16 cellular contexts compared by ENCODE assay signal in the genomic region with DNA sequence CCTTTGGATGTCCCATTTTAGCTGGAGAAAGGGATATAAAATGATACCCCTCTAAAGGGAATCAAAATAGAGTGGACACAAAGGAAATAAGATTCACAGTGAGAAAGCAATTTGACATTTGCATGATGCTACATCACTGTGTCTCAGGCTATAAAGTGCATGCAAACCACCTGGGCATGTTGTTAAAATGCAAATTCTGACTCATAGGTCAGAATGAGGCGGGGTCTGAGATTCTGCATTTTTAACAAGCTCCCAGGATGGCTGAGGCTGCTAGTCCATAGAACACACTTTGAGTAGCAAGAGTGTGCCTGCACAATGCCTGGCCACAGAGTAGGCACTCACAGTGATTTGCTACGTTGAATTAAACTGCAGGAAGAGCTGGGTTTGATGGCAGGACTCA. TPM values are rescaled to one million over a fixed set of nuclear protein-coding genes. Genes with fewer than 3 reads are reported as not detected.
A peak's percentile ranks its signal among the peaks of the same experiment; 100 is the strongest.
DNase-seq lines count a peak whose midpoint lies in the region; ATAC-seq and TF ChIP-seq lines count a peak whose summit lies in the region.
"Had no signal": no experiment of that assay in that cellular context is flagged by ENCODE, and none has a peak within 500 bp of the region (broad histone marks: within the 10 kb centered on the region; RNA-seq: fewer than 3 reads in every experiment).

No MANE protein-coding gene starts in this region.

- no peak for ATAC-seq in activated CD8-positive, alpha-beta T cell treated with anti-CD3 and anti-CD28 coated beads for 36 hours
- no peak for ATAC-seq in activated CD8-positive, alpha-beta T cell treated with anti-CD3 and anti-CD28 coated beads, Interleukin-2, amount 10 ng/mL, durations not matched to agents 7 days and 5 days
- no peak for ATAC-seq in Right ventricle myocardium superior (ENCODE audit: poor library complexity)

- H3K27ac ChIP-seq in cingulate gyrus (ENCODE audit: low read depth, low read length) = peak overlapping the region; percentile 76
- H3K27ac ChIP-seq: BLaER1 treated with 17β-estradiol and CSF1 and Interleukin-3, amounts not matched to agents 10 nM and 100 nM; GM23248 had no signal

- H3K36me3 Mint-ChIP-seq in activated CD8-positive, alpha-beta T cell treated with anti-CD3 and anti-CD28 coated beads for 36 hours (ENCODE audit: low read depth) = no peaks in the 10 kb centered on the region
- no peaks in the 10 kb centered on the region for H3K36me3 Mint-ChIP-seq in activated CD8-positive, alpha-beta T cell treated with anti-CD3 and anti-CD28 coated beads, Interleukin-2, amount 10 ng/mL, durations not matched to agents 7 days and 5 days (ENCODE audit: low read depth)
- H3K36me3 Mint-ChIP-seq: CD8-positive, alpha-beta memory T cell had no signal

- DNase-seq in activated CD8-positive, alpha-beta T cell treated with anti-CD3 and anti-CD28 coated beads for 36 hours = peak; percentile 9
- DNase-seq in activated CD8-positive, alpha-beta T cell treated with anti-CD3 and anti-CD28 coated beads, Interleukin-2, amount 10 ng/mL, durations not matched to agents 7 days and 5 days = no peak
- peak; percentile 24 for DNase-seq in NAMALWA (ENCODE audit: low spot score)
- DNase-seq in NCI-H526 treated with DMSO at 0.1 percent for 48 hours (lab: John Stamatoyannopoulos, UW) = peak; percentile 81
- no peak for DNase-seq in DMS114 treated with DMSO at 0.1 percent for 48 hours (lab: John Stamatoyannopoulos, UW; ENCODE audit: unreplicated experiment)
- DNase-seq in Right ventricle myocardium superior = no peak
- no peak for DNase-seq in activated CD8-positive, alpha-beta memory T cell treated with anti-CD3 and anti-CD28 coated beads, Interleukin-2, amount 50 U/mL, for 48 hours
- DNase-seq: CD8-positive, alpha-beta memory T cell; COR-L47; DMS 273 treated with DMSO at 0.1 percent for 48 hours; GM23248; HCEC 1CT had no signal

- CTCF ChIA-PET in activated CD8-positive, alpha-beta T cell treated with anti-CD3 and anti-CD28 coated beads for 36 hours (lab: Charles Lee) = interaction anchor here (2.7 kb wide), 1 partner anchor 36 kb away, joined by 8 read pairs; no protein-coding TSS in a partner anchor
- CTCF ChIA-PET in activated CD8-positive, alpha-beta T cell treated with anti-CD3 and anti-CD28 coated beads, Interleukin-2, amount 10 ng/mL, durations not matched to agents 7 days and 5 days (lab: Charles Lee) = no interaction called here

- no peak overlapping the region for H3K27ac Mint-ChIP-seq in activated CD8-positive, alpha-beta T cell treated with anti-CD3 and anti-CD28 coated beads for 36 hours
- H3K27ac Mint-ChIP-seq in activated CD8-positive, alpha-beta T cell treated with anti-CD3 and anti-CD28 coated beads, Interleukin-2, amount 10 ng/mL, durations not matched to agents 7 days and 5 days = no peak overlapping the region
- H3K27ac Mint-ChIP-seq: B cell; CD8-positive, alpha-beta memory T cell had no signal

- intact Hi-C loops in activated CD8-positive, alpha-beta T cell treated with anti-CD3 and anti-CD28 coated beads for 36 hours (cut with micrococcal nuclease) = no loop called here
- intact Hi-C loops in Right ventricle myocardium superior (cut with DNase I) = no loop called here

- H3K9me3 Mint-ChIP-seq in activated CD8-positive, alpha-beta T cell treated with anti-CD3 and anti-CD28 coated beads for 36 hours = no peaks in the 10 kb centered on the region
- no peaks in the 10 kb centered on the region for H3K9me3 Mint-ChIP-seq in activated CD8-positive, alpha-beta T cell treated with anti-CD3 and anti-CD28 coated beads, Interleukin-2, amount 10 ng/mL, durations not matched to agents 7 days and 5 days (ENCODE audit: insufficient read depth)
- H3K9me3 Mint-ChIP-seq: CD8-positive, alpha-beta memory T cell had no signal

- H3K4me3 Mint-ChIP-seq in activated CD8-positive, alpha-beta T cell treated with anti-CD3 and anti-CD28 coated beads for 36 hours = no peak overlapping the region
- no peak overlapping the region for H3K4me3 Mint-ChIP-seq in activated CD8-positive, alpha-beta T cell treated with anti-CD3 and anti-CD28 coated beads, Interleukin-2, amount 10 ng/mL, durations not matched to agents 7 days and 5 days
- H3K4me3 Mint-ChIP-seq: B cell; CD8-positive, alpha-beta memory T cell had no signal

- no peak for TF ChIP-seq CTCF in activated CD8-positive, alpha-beta T cell treated with anti-CD3 and anti-CD28 coated beads for 36 hours (IDR thresholded peaks at IDR 0.05)

- no peaks in the 10 kb centered on the region for H3K4me1 Mint-ChIP-seq in activated CD8-positive, alpha-beta T cell treated with anti-CD3 and anti-CD28 coated beads for 36 hours (ENCODE audit: low read depth)
- no peaks in the 10 kb centered on the region for H3K4me1 Mint-ChIP-seq in activated CD8-positive, alpha-beta T cell treated with anti-CD3 and anti-CD28 coated beads, Interleukin-2, amount 10 ng/mL, durations not matched to agents 7 days and 5 days (ENCODE audit: low read depth)
- H3K4me1 Mint-ChIP-seq: B cell; CD8-positive, alpha-beta memory T cell had no signal

- POLR2A ChIA-PET in activated CD8-positive, alpha-beta T cell treated with anti-CD3 and anti-CD28 coated beads for 36 hours (lab: Charles Lee) = no interaction called here
- POLR2A ChIA-PET in activated CD8-positive, alpha-beta T cell treated with anti-CD3 and anti-CD28 coated beads, Interleukin-2, amount 10 ng/mL, durations not matched to agents 7 days and 5 days (lab: Charles Lee) = no interaction called here

- peaks cover 2% of the 10 kb centered on the region for H3K27me3 Mint-ChIP-seq in activated CD8-positive, alpha-beta T cell treated with anti-CD3 and anti-CD28 coated beads for 36 hours
- H3K27me3 Mint-ChIP-seq in activated CD8-positive, alpha-beta T cell treated with anti-CD3 and anti-CD28 coated beads, Interleukin-2, amount 10 ng/mL, durations not matched to agents 7 days and 5 days (ENCODE audit: low read depth) = peaks cover 18% of the 10 kb centered on the region

RNA-seq across cellular contexts. Expression of gene NTRK3, which starts 48.2 kb away (rescaled TPM):
- not detected for total RNA-seq in activated CD8-positive, alpha-beta T cell treated with anti-CD3 and anti-CD28 coated beads for 36 hours
- total RNA-seq in activated CD8-positive, alpha-beta T cell treated with anti-CD3 and anti-CD28 coated beads, Interleukin-2, amount 10 ng/mL, durations not matched to agents 7 days and 5 days = not detected
- 3.2 TPM for total RNA-seq in Right ventricle myocardium superior
- total RNA-seq: A172, B cell, GM23248 had no signal

Comparison
In these comparisons a context has a peak if more than half of its experiments do, and no peak if none do; other contexts are left out.
1. DNase-seq: peak in activated CD8-positive, alpha-beta T cell treated with anti-CD3 and anti-CD28 coated beads for 36 hours (single experiment), NAMALWA (single experiment) and NCI-H526 treated with DMSO at 0.1 percent for 48 hours (single experiment); none in activated CD8-positive, alpha-beta T cell treated with anti-CD3 and anti-CD28 coated beads, Interleukin-2, amount 10 ng/mL, durations not matched to agents 7 days and 5 days (single experiment), DMS114 treated with DMSO at 0.1 percent for 48 hours (single experiment), Right ventricle myocardium superior (single experiment) and activated CD8-positive, alpha-beta memory T cell treated with anti-CD3 and anti-CD28 coated beads, Interleukin-2, amount 50 U/mL, for 48 hours (single experiment).